Comparison of ENCODE assay signal across 15 cellular contexts in the genomic region with DNA sequence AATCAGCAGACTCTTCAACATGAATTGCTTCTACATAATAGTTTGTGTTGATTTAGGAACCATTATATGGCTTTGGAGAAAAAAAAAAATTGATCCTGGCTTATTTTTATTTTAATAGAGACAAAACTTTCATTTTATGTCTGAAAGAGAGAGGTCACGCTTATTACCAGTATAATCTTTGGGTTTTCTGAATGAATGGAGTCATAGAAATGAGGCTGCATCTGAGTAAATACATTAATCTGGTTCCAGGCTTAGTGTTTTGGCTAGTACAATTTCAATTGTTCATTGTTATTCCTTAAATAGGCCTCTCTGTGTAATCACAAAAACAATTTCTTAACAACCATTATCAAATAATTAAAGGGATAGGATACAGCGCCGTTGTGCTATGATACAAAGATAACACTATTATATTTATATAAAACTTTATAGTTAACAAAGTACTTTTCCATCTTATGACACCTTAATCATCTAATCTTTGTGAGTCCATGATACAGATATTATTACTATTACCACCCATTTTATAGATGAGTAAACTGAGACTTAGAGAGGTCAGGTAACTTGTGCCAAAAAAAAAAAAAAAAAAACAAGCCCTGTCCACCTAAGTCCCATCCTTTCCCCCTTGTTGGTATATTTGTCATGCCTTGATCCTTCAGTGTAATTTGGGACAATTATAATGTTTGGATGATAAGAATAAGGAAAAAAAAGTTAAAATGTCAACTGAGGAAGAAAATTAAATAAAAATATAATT.
DNase-seq lines count a peak whose midpoint lies in the region; ATAC-seq lines count a peak whose summit lies in the region.
"Had no signal": no experiment of that assay in that cellular context is flagged by ENCODE, and none has a peak within 500 bp of the region (broad histone marks: within the 10 kb centered on the region; RNA-seq: fewer than 3 reads in every experiment).

No MANE protein-coding gene starts in this region.

- DNase-seq in COR-L47 (lab: John Stamatoyannopoulos, UW) (peak; percentile 31), NCI-H748 treated with DMSO at 0.1 percent for 48 hours (lab: John Stamatoyannopoulos, UW) (peak; percentile 54), foreskin melanocyte (peak; percentile 90), putamen (ENCODE audit: low spot score) (peak; percentile 87), dedifferentiated amniotic fluid mesenchymal stem cell (ENCODE audit: extremely low spot score) (no peak)
- DNase-seq in stimulated activated CD4-positive, alpha-beta T cell treated with anti-CD3 and anti-CD28 coated beads, Interleukin-1b, Interleukin-23, amount 100 ng/mL, for 48 hours, result no peak
- DNase-seq: Caco-2, EL, H7, NCI-H1105, NCI-H187 treated with DMSO at 0.1 percent for 48 hours, NCI-H2171 treated with DMSO at 0.1 percent for 48 hours, NCI-H446 treated with DMSO at 0.1 percent for 48 hours, NCI-H82 had no signal

- no peak for ATAC-seq in HG03521 (IDR thresholded peaks at IDR 0.05; ENCODE audit: unreplicated experiment)

Comparison
In these comparisons a context has a peak if more than half of its experiments do, and no peak if none do; other contexts are left out.
1. DNase-seq: peak in COR-L47 (single experiment), NCI-H748 treated with DMSO at 0.1 percent for 48 hours (single experiment), foreskin melanocyte (single experiment) and putamen (single experiment); none in stimulated activated CD4-positive, alpha-beta T cell treated with anti-CD3 and anti-CD28 coated beads, Interleukin-1b, Interleukin-23, amount 100 ng/mL, for 48 hours (single experiment) and dedifferentiated amniotic fluid mesenchymal stem cell (single experiment).